Comparison of ENCODE assay signal across 11 cellular contexts in the genomic region with DNA sequence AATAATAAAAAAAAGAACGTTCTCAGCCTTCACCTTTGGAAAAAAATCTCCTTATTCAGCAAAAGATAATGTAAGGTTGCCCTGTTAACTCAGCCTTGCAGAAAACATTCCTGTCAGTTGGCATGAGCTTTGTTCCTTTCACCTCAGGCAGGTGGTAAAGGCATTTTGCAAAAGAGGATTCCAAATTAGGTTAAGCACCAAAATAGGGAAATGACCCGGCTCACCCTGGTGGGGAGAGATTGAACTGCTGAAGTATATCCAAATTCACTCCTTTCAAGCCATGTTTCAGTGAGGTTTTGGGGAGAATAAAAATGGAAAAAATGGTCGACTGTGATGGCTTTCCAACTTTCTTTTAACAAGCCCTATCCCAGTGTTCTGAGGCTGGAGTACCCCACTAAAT.
DNase-seq lines count a peak whose midpoint lies in the region; ATAC-seq, FAIRE-seq and TF ChIP-seq lines count a peak whose summit lies in the region.
"Had no signal": no experiment of that assay in that cellular context is flagged by ENCODE, and none has a peak within 500 bp of the region (broad histone marks: within the 10 kb centered on the region; RNA-seq: fewer than 3 reads in every experiment).

No MANE protein-coding gene starts in this region.

- POLR2A ChIA-PET in MCF 10A (lab: Yijun Ruan, JAX), result interaction anchor here (1.0 kb wide), 1 partner anchor 16 kb away, joined by 3 read pairs; no protein-coding TSS in a partner anchor

- FAIRE-seq in D721Med (lab: Jason Lieb, UNC) (no peak), HTR-8/SVneo (lab: Jason Lieb, UNC) (no peak)

- CTCF ChIA-PET in MCF 10A (lab: Yijun Ruan, JAX), result interaction anchor here (0.7 kb wide), 1 partner anchor 142 kb away, joined by 3 read pairs; no protein-coding TSS in a partner anchor

- no peak overlapping the region for H3K4me3 ChIP-seq in kidney epithelial cell (ENCODE audit: low read depth, low read length)
- H3K4me3 ChIP-seq: psoas muscle had no signal

- intact Hi-C loops in MCF 10A (cut with micrococcal nuclease), result no loop called here

- H3K4me1 Mint-ChIP-seq in MCF 10A (ENCODE audit: insufficient read depth, unreplicated experiment), result peaks cover 20% of the 10 kb centered on the region

- H3K27ac Mint-ChIP-seq in MCF 10A (ENCODE audit: low read depth, unreplicated experiment), result no peak overlapping the region

- DNase-seq in D721Med (ENCODE audit: insufficient read length, low spot score) (no peak), HTR-8/SVneo (ENCODE audit: insufficient read length, low spot score) (peak; percentile 1), MCF 10A (ENCODE audit: unreplicated experiment) (peak; percentile 36), kidney epithelial cell (ENCODE audit: low read depth) (no peak), HUDEP-2 (lab: John Stamatoyannopoulos, UW; ENCODE audit: unreplicated experiment in 76 of 76) (no peak), NCI-H226 (no peak)
- DNase-seq: effector CD8-positive, alpha-beta T cell; hypothalamus; psoas muscle; stimulated activated CD4-positive, alpha-beta T cell treated with anti-CD3 and anti-CD28 coated beads, Interleukin-4, amount 100 ng/mL, for 4 hours had no signal

- TF ChIP-seq CTCF in D721Med (IDR thresholded peaks at IDR 0.05; ENCODE audit: insufficient read depth, missing control alignments), result peak; percentile 7
- peak; percentile 16 for TF ChIP-seq CTCF in MCF 10A (IDR thresholded peaks at IDR 0.05; ENCODE audit: unreplicated experiment)
- TF ChIP-seq CTCF in kidney epithelial cell (IDR thresholded peaks at IDR 0.05; ENCODE audit: insufficient read depth, low read length, poor library complexity, severe bottlenecking), result peak; percentile 5

- no peaks in the 10 kb centered on the region for H3K27me3 ChIP-seq in kidney epithelial cell (ENCODE audit: control insufficient read depth, insufficient read depth, low read length)

- no peaks in the 10 kb centered on the region for H3K9me3 Mint-ChIP-seq in MCF 10A (ENCODE audit: unreplicated experiment)

- ATAC-seq in HG03045 (IDR thresholded peaks at IDR 0.05; ENCODE audit: unreplicated experiment), result no peak
- ATAC-seq: psoas muscle had no signal

- H3K4me3 Mint-ChIP-seq in MCF 10A (ENCODE audit: unreplicated experiment), result no peak overlapping the region

- no peaks in the 10 kb centered on the region for H3K36me3 Mint-ChIP-seq in MCF 10A (ENCODE audit: insufficient read depth, unreplicated experiment)

- BruUV-seq in MCF 10A (replicated peaks; lab: Mats Ljungman, UMichigan), result no TSS peak

- no peaks in the 10 kb centered on the region for H3K36me3 ChIP-seq in kidney epithelial cell (ENCODE audit: control insufficient read depth, insufficient read depth, low read length)

- no peaks in the 10 kb centered on the region for H3K27me3 Mint-ChIP-seq in MCF 10A (ENCODE audit: insufficient read depth, unreplicated experiment)

Comparison
In these comparisons a context has a peak if more than half of its experiments do, and no peak if none do; other contexts are left out.
1. DNase-seq: peak in HTR-8/SVneo (single experiment) and MCF 10A (single experiment); none in D721Med (single experiment), kidney epithelial cell (single experiment), HUDEP-2 (0 of 76) and NCI-H226 (single experiment).
2. Peak in every context shown above with its lines, with median percentiles within 50 percentile points of each other: CTCF ChIP-seq.